13 cellular contexts compared by ENCODE assay signal in the genomic region with DNA sequence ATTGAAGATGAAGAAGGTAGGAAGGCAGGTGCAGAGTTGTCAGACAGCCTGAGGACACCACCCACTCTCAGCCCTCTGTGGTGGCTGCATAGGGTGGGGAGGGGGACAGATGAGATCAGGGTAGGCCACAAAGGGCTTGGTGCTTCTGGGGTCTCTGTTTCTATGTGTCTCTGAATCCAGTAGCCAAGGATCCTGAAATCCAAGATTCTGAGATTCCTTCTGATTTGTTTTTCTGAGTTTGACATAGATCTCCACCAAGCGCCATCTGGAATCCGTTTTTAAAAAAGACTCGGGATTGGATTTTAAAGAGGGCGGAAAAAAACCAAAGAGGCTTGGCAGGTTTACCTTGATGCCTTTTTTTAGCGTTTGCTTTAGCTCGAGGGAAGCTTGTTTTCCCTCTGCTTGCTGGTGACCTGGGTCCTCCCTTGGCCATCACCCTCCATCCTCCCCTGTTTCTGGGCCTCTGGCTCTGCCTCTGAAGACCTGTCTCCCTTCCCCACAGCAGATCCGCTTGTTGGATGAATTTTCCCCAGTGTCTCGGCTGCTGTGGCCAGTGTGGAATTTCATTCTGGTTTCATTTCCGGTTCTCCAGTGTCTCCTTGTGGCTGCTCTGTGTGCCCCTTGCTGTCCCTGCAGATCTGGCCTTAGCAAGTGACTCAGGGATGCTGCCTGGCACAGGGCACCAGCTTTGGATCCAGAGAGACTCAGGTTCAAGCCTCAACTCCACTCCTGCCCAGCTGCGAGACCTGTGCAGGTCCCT. TPM values are rescaled to one million over a fixed set of nuclear protein-coding genes. Genes with fewer than 3 reads are reported as not detected.
DNase-seq lines count a peak whose midpoint lies in the region; FAIRE-seq and TF ChIP-seq lines count a peak whose summit lies in the region.
"Had no signal": no experiment of that assay in that cellular context is flagged by ENCODE, and none has a peak within 500 bp of the region (broad histone marks: within the 10 kb centered on the region; RNA-seq: fewer than 3 reads in every experiment).

No MANE protein-coding gene starts in this region.

- intact Hi-C loops in Caco-2 (cut with micrococcal nuclease; ENCODE audit: unreplicated experiment): no loop called here
- intact Hi-C loops in esophagus squamous epithelium (cut with DNase I): no loop called here
- intact Hi-C loops in prostate gland (cut with DNase I): no loop called here
- intact Hi-C loops in kidney (cut with DNase I): no loop called here

- no TSS peak for BruUV-seq in Caco-2 (replicated peaks; lab: Mats Ljungman, UMichigan)

- H3K4me3 Mint-ChIP-seq in Caco-2 (ENCODE audit: unreplicated experiment): no peak overlapping the region
- H3K4me3 Mint-ChIP-seq: CD4-positive, alpha-beta T cell; neural crest cell; stimulated activated naive CD8-positive, alpha-beta T cell treated with anti-CD3 and anti-CD28 coated beads, Interleukin-15, Interleukin-2, amounts not matched to agents 100 ng/mL and 50 ng/mL, for 24 hours had no signal

- no peak overlapping the region for H3K9ac ChIP-seq in kidney (ENCODE audit: low read length in 2 of 2)

- peaks cover 19% of the 10 kb centered on the region for H3K4me1 ChIP-seq in Caco-2
- H3K4me1 ChIP-seq in esophagus squamous epithelium: peaks cover 38 to 70% (median 47%) of the 10 kb centered on the region in 3 donors
- no peaks in the 10 kb centered on the region for H3K4me1 ChIP-seq in prostate gland (replicated peaks)
- no peaks in the 10 kb centered on the region for H3K4me1 ChIP-seq in kidney (ENCODE audit: control insufficient read depth in 1 of 2, insufficient read depth in 1 of 2, low read depth in 1 of 2, low read length in 2 of 2)

- H3K27me3 ChIP-seq in Caco-2 (replicated peaks; ENCODE audit: control insufficient read depth, insufficient read depth, low read length) (no peaks in the 10 kb centered on the region), esophagus squamous epithelium (no peaks in the 10 kb centered on the region), prostate gland (replicated peaks; ENCODE audit: insufficient read depth) (no peaks in the 10 kb centered on the region)

- no peaks in the 10 kb centered on the region for H3K27me3 Mint-ChIP-seq in Caco-2 (ENCODE audit: insufficient read depth, unreplicated experiment)
- H3K27me3 Mint-ChIP-seq: CD4-positive, alpha-beta T cell; stimulated activated naive CD8-positive, alpha-beta T cell treated with anti-CD3 and anti-CD28 coated beads, Interleukin-15, Interleukin-2, amounts not matched to agents 100 ng/mL and 50 ng/mL, for 24 hours had no signal

- H3K27ac ChIP-seq in esophagus squamous epithelium (peak overlapping the region; percentile 16 to 68 (median 44)), prostate gland (peak overlapping the region; percentile 31 to 61), kidney (ENCODE audit: low read depth in 2 of 2, low read length in 2 of 2) (no peak overlapping the region)

- peak overlapping the region; percentile 24 for H3K27ac Mint-ChIP-seq in Caco-2 (ENCODE audit: unreplicated experiment)
- H3K27ac Mint-ChIP-seq: CD4-positive, alpha-beta T cell; stimulated activated naive CD8-positive, alpha-beta T cell treated with anti-CD3 and anti-CD28 coated beads, Interleukin-15, Interleukin-2, amounts not matched to agents 100 ng/mL and 50 ng/mL, for 24 hours had no signal

- no peak for TF ChIP-seq CTCF in Caco-2 (IDR thresholded peaks at IDR 0.05; ENCODE audit: insufficient read depth in 1 of 2, low read depth in 1 of 2, low read length in 1 of 2, severe bottlenecking in 1 of 2, unreplicated experiment in 1 of 2)
- peak in 1 of 6 experiments; percentile 17 for TF ChIP-seq CTCF in esophagus squamous epithelium (IDR thresholded peaks at IDR 0.05)
- peak in 1 of 4 experiments; percentile 31 for TF ChIP-seq CTCF in prostate gland (IDR thresholded peaks at IDR 0.05)
- TF ChIP-seq CTCF in kidney (IDR thresholded peaks at IDR 0.05; ENCODE audit: borderline replicate concordance, extremely low read depth, insufficient read depth): no peak

- peaks cover 6% of the 10 kb centered on the region for H3K36me3 Mint-ChIP-seq in Caco-2 (ENCODE audit: insufficient read depth, unreplicated experiment)

- no peak for FAIRE-seq in RCC 7860 (lab: Jason Lieb, UNC)
- no peak for FAIRE-seq in kidney (lab: Jason Lieb, UNC)
- FAIRE-seq: GM12878 had no signal

- TF ChIP-seq POLR2A in esophagus squamous epithelium (IDR thresholded peaks at IDR 0.05) (no peak), prostate gland (IDR thresholded peaks at IDR 0.05) (no peak)

- POLR2A ChIA-PET in Caco-2 (lab: Charles Lee): no interaction called here

- H3K4me1 Mint-ChIP-seq in Caco-2 (ENCODE audit: low read depth, unreplicated experiment): peaks cover 34% of the 10 kb centered on the region

- WGBS in esophagus squamous epithelium, 2 donors: 39 to 58% methylated on average over 9 to 10 of the region's 10 CpGs
- WGBS in prostate gland: 37% methylated on average over 10 of the region's 10 CpGs

- H3K9me3 Mint-ChIP-seq in Caco-2 (ENCODE audit: unreplicated experiment): no peaks in the 10 kb centered on the region
- H3K9me3 Mint-ChIP-seq: CD4-positive, alpha-beta T cell; neural crest cell; stimulated activated naive CD8-positive, alpha-beta T cell treated with anti-CD3 and anti-CD28 coated beads, Interleukin-15, Interleukin-2, amounts not matched to agents 100 ng/mL and 50 ng/mL, for 24 hours had no signal

- DNase-seq in Caco-2: no peak
- peak; percentile 47 for DNase-seq in RCC 7860 (ENCODE audit: low spot score)
- no peak for DNase-seq in esophagus squamous epithelium (lab: John Stamatoyannopoulos, UW)
- DNase-seq in prostate gland (ENCODE audit: low spot score): no peak
- DNase-seq in NCI-H1092 (lab: John Stamatoyannopoulos, UW): no peak
- no peak for DNase-seq in kidney
- DNase-seq in RKO (ENCODE audit: low spot score): no peak
- no peak for DNase-seq in ureter (ENCODE audit: low spot score)
- DNase-seq: CD4-positive, alpha-beta T cell; T-helper 2 cell had no signal

- CTCF ChIA-PET in Caco-2 (lab: Charles Lee): no interaction called here

- H3K9me3 ChIP-seq in Caco-2 (no peaks in the 10 kb centered on the region), esophagus squamous epithelium (no peaks in the 10 kb centered on the region), prostate gland (no peaks in the 10 kb centered on the region), kidney (ENCODE audit: control insufficient read depth in 1 of 2, low read length in 2 of 2) (no peaks in the 10 kb centered on the region)

- H3K4me3 ChIP-seq in Caco-2 (ENCODE audit: low read depth, low read length) (no peak overlapping the region), esophagus squamous epithelium (no peak overlapping the region), prostate gland (no peak overlapping the region), kidney (ENCODE audit: low read length in 2 of 2) (no peak overlapping the region)
- H3K4me3 ChIP-seq: GM12878 had no signal

- no peaks in the 10 kb centered on the region for H3K36me3 ChIP-seq in Caco-2 (ENCODE audit: control insufficient read depth, insufficient read depth, low read length)
- H3K36me3 ChIP-seq in esophagus squamous epithelium: peaks cover 0 to 9% (median 0%) of the 10 kb centered on the region in 3 donors
- H3K36me3 ChIP-seq in prostate gland: no peaks in the 10 kb centered on the region
- no peaks in the 10 kb centered on the region for H3K36me3 ChIP-seq in kidney (ENCODE audit: control insufficient read depth in 1 of 2, insufficient read depth in 2 of 2, low read length in 2 of 2)

RNA-seq across cellular contexts. Expression of a gene that starts 15.0 kb away (rescaled TPM):
- 20.2 and 21.9 TPM in 2 replicates for total RNA-seq in Caco-2 (2022)
- 10 to 100 TPM; 13.3 to 35.5 (median 21.5) TPM for total RNA-seq in esophagus squamous epithelium
- 10 to 100 TPM; 38.3 to 43.8 TPM for total RNA-seq in prostate gland
- total RNA-seq in kidney: 21.5 TPM
- 43.0 TPM for polyA plus RNA-seq in kidney (ENCODE audit: insufficient read depth, low read depth, low replicate concordance)
- total RNA-seq in ureter: 32.6 TPM

RNA-seq across cellular contexts. Expression of a gene that starts 34.8 kb away (rescaled TPM):
- total RNA-seq in Caco-2 (2022) (25.7 and 26.1 TPM in 2 replicates), esophagus squamous epithelium (10 to 100 TPM in 3 of 4 donors, 1 to 10 TPM in 1; 7.8 to 15.3 (median 14.5) TPM), prostate gland (10 to 100 TPM; 26.0 to 42.8 TPM), kidney (30.9 TPM), ureter (27.5 TPM)
- 14.4 TPM for polyA plus RNA-seq in kidney (ENCODE audit: insufficient read depth, low read depth, low replicate concordance)

RNA-seq across cellular contexts. Expression of a gene that starts 45.4 kb away (rescaled TPM):
- total RNA-seq in Caco-2 (2022) (1,668 and 1,699 TPM in 2 replicates), esophagus squamous epithelium (1,000 to 10,000 TPM; 1,469 to 2,891 (median 2,008) TPM), prostate gland (1,000 to 10,000 TPM; 2,375 to 2,654 TPM), kidney (1,862 TPM), ureter (2,529 TPM)
- polyA plus RNA-seq in kidney (ENCODE audit: insufficient read depth, low read depth, low replicate concordance): 2,443 TPM

Comparison
In these comparisons a context has a peak if more than half of its experiments do, and no peak if none do; other contexts are left out.
1. H3K27ac ChIP-seq: peak in esophagus squamous epithelium (4 of 4) and prostate gland (2 of 2); none in kidney (0 of 2).